In the genomic region with DNA sequence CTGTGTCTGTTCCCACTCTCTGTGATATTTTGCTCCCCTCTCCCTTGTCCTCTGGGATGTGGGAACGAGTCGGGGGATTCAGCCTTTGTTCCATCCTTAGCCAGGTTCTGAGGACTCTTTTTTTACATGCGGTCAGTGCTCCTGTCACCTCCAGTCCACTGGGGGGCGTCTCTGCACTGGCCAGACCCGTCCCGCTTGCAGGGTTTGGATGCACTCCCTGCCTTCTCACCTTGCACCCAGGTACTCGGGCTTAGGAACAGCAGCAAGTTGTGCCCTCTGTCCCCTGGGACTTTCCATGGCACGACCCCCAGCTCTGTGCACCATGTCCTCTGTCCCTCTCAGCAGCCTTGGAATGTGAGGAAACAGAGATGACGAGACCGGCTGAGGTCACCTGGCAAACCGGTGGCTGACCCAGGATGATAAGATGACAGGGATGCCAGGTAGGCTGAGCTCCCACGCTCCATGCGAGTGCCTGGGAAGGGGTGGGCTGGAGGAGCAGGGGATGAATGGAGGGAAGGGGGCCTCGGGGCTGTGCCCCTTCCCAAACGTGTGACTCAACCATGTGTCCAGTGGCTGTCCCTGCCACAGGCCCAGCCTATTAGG, we compare ENCODE assay signal across 8 cellular contexts. TPM values are rescaled to one million over a fixed set of nuclear protein-coding genes. Genes with fewer than 3 reads are reported as not detected.
DNase-seq lines count a peak whose midpoint lies in the region; ATAC-seq and TF ChIP-seq lines count a peak whose summit lies in the region.

No MANE protein-coding gene starts in this region.

- no peak overlapping the region for H3K4me3 ChIP-seq in esophagus muscularis mucosa

- intact Hi-C loops in activated CD8-positive, alpha-beta T cell treated with anti-CD3 and anti-CD28 coated beads for 36 hours (cut with micrococcal nuclease): loop anchor here (2.0 kb wide), 1 partner anchor 129 kb away; no protein-coding TSS in a partner anchor
- intact Hi-C loops in esophagus muscularis mucosa (cut with DNase I): loop anchor here (2.0 kb wide), 1 partner anchor 129 kb away; no protein-coding TSS in a partner anchor

- H3K27ac Mint-ChIP-seq in activated CD8-positive, alpha-beta T cell treated with anti-CD3 and anti-CD28 coated beads for 36 hours: no peak overlapping the region
- H3K27ac Mint-ChIP-seq in neural crest cell (ENCODE audit: unreplicated experiment): peak overlapping the region; percentile 91

- H3K9me3 ChIP-seq in esophagus muscularis mucosa: no peaks in the 10 kb centered on the region

- H3K4me1 ChIP-seq in esophagus muscularis mucosa: peaks cover 16 to 38% (median 30%) of the 10 kb centered on the region in 4 donors

- no peak for TF ChIP-seq EP300 in esophagus muscularis mucosa (IDR thresholded peaks at IDR 0.05)

- CTCF ChIA-PET in activated CD8-positive, alpha-beta T cell treated with anti-CD3 and anti-CD28 coated beads for 36 hours (lab: Charles Lee): interaction anchor here (1.0 to 6.3 kb wide), 7 partner anchors 10 to 135 kb away, joined by 3 to 53 read pairs (median 4); no protein-coding TSS in a partner anchor

- no peaks in the 10 kb centered on the region for H3K36me3 ChIP-seq in esophagus muscularis mucosa

- no peak for TF ChIP-seq POLR2A in esophagus muscularis mucosa (IDR thresholded peaks at IDR 0.05; ENCODE audit: low read depth)

- H3K27ac ChIP-seq in esophagus muscularis mucosa (replicated peaks in 1 of 4): no peak overlapping the region

- no peaks in the 10 kb centered on the region for H3K36me3 Mint-ChIP-seq in activated CD8-positive, alpha-beta T cell treated with anti-CD3 and anti-CD28 coated beads for 36 hours (ENCODE audit: low read depth)
- no peaks in the 10 kb centered on the region for H3K36me3 Mint-ChIP-seq in neural crest cell (ENCODE audit: low read depth)

- H3K27me3 Mint-ChIP-seq in activated CD8-positive, alpha-beta T cell treated with anti-CD3 and anti-CD28 coated beads for 36 hours: peaks cover 15% of the 10 kb centered on the region
- H3K27me3 Mint-ChIP-seq in neural crest cell (ENCODE audit: low read depth): peaks cover 19% of the 10 kb centered on the region

- peak; percentile 67 for TF ChIP-seq CTCF in activated CD8-positive, alpha-beta T cell treated with anti-CD3 and anti-CD28 coated beads for 36 hours (IDR thresholded peaks at IDR 0.05)
- peak; percentile 46 to 60 (median 51) for TF ChIP-seq CTCF in esophagus muscularis mucosa (IDR thresholded peaks at IDR 0.05)
- peak; percentile 75 for TF ChIP-seq CTCF in neural crest cell (conservative IDR thresholded peaks at IDR 0.05)

- POLR2A ChIA-PET in activated CD8-positive, alpha-beta T cell treated with anti-CD3 and anti-CD28 coated beads for 36 hours (lab: Charles Lee): no interaction called here

- DNase-seq in DMS 273 (lab: John Stamatoyannopoulos, UW; ENCODE audit: unreplicated experiment) (peak; percentile 65), DMS 273 treated with DMSO at 0.1 percent for 48 hours (lab: John Stamatoyannopoulos, UW) (no peak), NCI-H2227 (lab: John Stamatoyannopoulos, UW; ENCODE audit: unreplicated experiment) (peak; percentile 53), esophagus muscularis mucosa (ENCODE audit: extremely low spot score) (no peak), neural crest cell (ENCODE audit: low read depth, low spot score) (peak; percentile 68), NCI-H1105 (lab: John Stamatoyannopoulos, UW) (no peak)
- peak; percentile 76 for DNase-seq in activated CD8-positive, alpha-beta T cell treated with anti-CD3 and anti-CD28 coated beads for 36 hours

- no peaks in the 10 kb centered on the region for H3K4me1 Mint-ChIP-seq in activated CD8-positive, alpha-beta T cell treated with anti-CD3 and anti-CD28 coated beads for 36 hours (ENCODE audit: low read depth)
- H3K4me1 Mint-ChIP-seq in neural crest cell: peaks cover 11% of the 10 kb centered on the region

- H3K4me3 Mint-ChIP-seq in activated CD8-positive, alpha-beta T cell treated with anti-CD3 and anti-CD28 coated beads for 36 hours: no peak overlapping the region
- no peak overlapping the region for H3K4me3 Mint-ChIP-seq in neural crest cell

- H3K27me3 ChIP-seq in esophagus muscularis mucosa: peaks cover 0 to 19% (median 0%) of the 10 kb centered on the region in 4 donors

- ATAC-seq in activated CD8-positive, alpha-beta T cell treated with anti-CD3 and anti-CD28 coated beads for 36 hours: peak; percentile 84
- ATAC-seq in GM19467 (IDR thresholded peaks at IDR 0.05; ENCODE audit: unreplicated experiment): no peak

- H3K9me3 Mint-ChIP-seq in activated CD8-positive, alpha-beta T cell treated with anti-CD3 and anti-CD28 coated beads for 36 hours: no peaks in the 10 kb centered on the region
- H3K9me3 Mint-ChIP-seq in neural crest cell: peaks cover 2% of the 10 kb centered on the region

- WGBS in esophagus muscularis mucosa: 47% methylated on average over 7 of the region's 15 CpGs

RNA-seq across cellular contexts. Expression of gene FGD5, which starts 27.3 kb away (rescaled TPM):
- not detected for total RNA-seq in activated CD8-positive, alpha-beta T cell treated with anti-CD3 and anti-CD28 coated beads for 36 hours
- 10 to 100 TPM; 15.4 to 21.1 (median 16.1) TPM for total RNA-seq in esophagus muscularis mucosa
- total RNA-seq in neural crest cell: 0.27 and 0.61 TPM in 2 replicates

Comparison
In these comparisons a context has a peak if more than half of its experiments do, and no peak if none do; other contexts are left out.
1. DNase-seq: peak in DMS 273 (single experiment), NCI-H2227 (single experiment), activated CD8-positive, alpha-beta T cell treated with anti-CD3 and anti-CD28 coated beads for 36 hours (single experiment) and neural crest cell (single experiment); none in DMS 273 treated with DMSO at 0.1 percent for 48 hours (single experiment), esophagus muscularis mucosa (single experiment) and NCI-H1105 (single experiment).
2. RNA of gene FGD5, which starts 27.3 kb away (total RNA-seq): 15.4 to 21.1 TPM in esophagus muscularis mucosa; 0.27 to 0.61 TPM in neural crest cell and not detected in activated CD8-positive, alpha-beta T cell treated with anti-CD3 and anti-CD28 coated beads for 36 hours; every median in the first group is over 10 times any median in the second.
3. Peak in every context shown above with its lines, with median percentiles within 50 percentile points of each other: CTCF ChIP-seq.